Comparison of ENCODE assay signal across 1 cellular context in genomic region chr2:72924353-72925240, GRCh38.
TF ChIP-seq lines count a peak whose summit lies in the region.

No MANE protein-coding gene starts in this region.

TF ChIP-seq in WTC11, 78 proteins besides CTCF, POLR2A, EP300 and RAD21 (continued from another document and continues in another):
- TF ChIP-seq, protein P1, sequence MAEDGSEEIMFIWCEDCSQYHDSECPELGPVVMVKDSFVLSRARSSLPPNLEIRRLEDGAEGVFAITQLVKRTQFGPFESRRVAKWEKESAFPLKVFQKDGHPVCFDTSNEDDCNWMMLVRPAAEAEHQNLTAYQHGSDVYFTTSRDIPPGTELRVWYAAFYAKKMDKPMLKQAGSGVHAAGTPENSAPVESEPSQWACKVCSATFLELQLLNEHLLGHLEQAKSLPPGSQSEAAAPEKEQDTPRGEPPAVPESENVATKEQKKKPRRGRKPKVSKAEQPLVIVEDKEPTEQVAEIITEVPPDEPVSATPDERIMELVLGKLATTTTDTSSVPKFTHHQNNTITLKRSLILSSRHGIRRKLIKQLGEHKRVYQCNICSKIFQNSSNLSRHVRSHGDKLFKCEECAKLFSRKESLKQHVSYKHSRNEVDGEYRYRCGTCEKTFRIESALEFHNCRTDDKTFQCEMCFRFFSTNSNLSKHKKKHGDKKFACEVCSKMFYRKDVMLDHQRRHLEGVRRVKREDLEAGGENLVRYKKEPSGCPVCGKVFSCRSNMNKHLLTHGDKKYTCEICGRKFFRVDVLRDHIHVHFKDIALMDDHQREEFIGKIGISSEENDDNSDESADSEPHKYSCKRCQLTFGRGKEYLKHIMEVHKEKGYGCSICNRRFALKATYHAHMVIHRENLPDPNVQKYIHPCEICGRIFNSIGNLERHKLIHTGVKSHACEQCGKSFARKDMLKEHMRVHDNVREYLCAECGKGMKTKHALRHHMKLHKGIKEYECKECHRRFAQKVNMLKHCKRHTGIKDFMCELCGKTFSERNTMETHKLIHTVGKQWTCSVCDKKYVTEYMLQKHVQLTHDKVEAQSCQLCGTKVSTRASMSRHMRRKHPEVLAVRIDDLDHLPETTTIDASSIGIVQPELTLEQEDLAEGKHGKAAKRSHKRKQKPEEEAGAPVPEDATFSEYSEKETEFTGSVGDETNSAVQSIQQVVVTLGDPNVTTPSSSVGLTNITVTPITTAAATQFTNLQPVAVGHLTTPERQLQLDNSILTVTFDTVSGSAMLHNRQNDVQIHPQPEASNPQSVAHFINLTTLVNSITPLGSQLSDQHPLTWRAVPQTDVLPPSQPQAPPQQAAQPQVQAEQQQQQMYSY (CRISPR knock-in tag; IDR thresholded peaks at IDR 0.05) = peak; percentile 48; the same call in 1 of the 2 replicates
- TF ChIP-seq ATF1 (CRISPR knock-in tag; IDR thresholded peaks at IDR 0.05) = no peak
- TF ChIP-seq NFE2L1 (CRISPR knock-in tag; IDR thresholded peaks at IDR 0.05) = 0 out of 2 replicates have a peak, but pooled peaks have one; percentile 77
- no peak; the same call in 1 of the 2 replicates for TF ChIP-seq FOXP1 (CRISPR knock-in tag; IDR thresholded peaks at IDR 0.05; ENCODE audit: borderline replicate concordance)
- no peak for TF ChIP-seq NFATC4 (CRISPR knock-in tag; IDR thresholded peaks at IDR 0.05)
- TF ChIP-seq, protein P2, sequence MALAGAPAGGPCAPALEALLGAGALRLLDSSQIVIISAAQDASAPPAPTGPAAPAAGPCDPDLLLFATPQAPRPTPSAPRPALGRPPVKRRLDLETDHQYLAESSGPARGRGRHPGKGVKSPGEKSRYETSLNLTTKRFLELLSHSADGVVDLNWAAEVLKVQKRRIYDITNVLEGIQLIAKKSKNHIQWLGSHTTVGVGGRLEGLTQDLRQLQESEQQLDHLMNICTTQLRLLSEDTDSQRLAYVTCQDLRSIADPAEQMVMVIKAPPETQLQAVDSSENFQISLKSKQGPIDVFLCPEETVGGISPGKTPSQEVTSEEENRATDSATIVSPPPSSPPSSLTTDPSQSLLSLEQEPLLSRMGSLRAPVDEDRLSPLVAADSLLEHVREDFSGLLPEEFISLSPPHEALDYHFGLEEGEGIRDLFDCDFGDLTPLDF (CRISPR knock-in tag; IDR thresholded peaks at IDR 0.05) = no peak
- TF ChIP-seq TCF7 (CRISPR knock-in tag; IDR thresholded peaks at IDR 0.05; ENCODE audit: low read depth) = no peak
- TF ChIP-seq NR1H2 (CRISPR knock-in tag; IDR thresholded peaks at IDR 0.05) = no peak
- TF ChIP-seq KAT7 (CRISPR knock-in tag; IDR thresholded peaks at IDR 0.05; ENCODE audit: borderline replicate concordance) = 0 out of 2 replicates have a peak, but pooled peaks have one; percentile 46
- TF ChIP-seq, protein P3, sequence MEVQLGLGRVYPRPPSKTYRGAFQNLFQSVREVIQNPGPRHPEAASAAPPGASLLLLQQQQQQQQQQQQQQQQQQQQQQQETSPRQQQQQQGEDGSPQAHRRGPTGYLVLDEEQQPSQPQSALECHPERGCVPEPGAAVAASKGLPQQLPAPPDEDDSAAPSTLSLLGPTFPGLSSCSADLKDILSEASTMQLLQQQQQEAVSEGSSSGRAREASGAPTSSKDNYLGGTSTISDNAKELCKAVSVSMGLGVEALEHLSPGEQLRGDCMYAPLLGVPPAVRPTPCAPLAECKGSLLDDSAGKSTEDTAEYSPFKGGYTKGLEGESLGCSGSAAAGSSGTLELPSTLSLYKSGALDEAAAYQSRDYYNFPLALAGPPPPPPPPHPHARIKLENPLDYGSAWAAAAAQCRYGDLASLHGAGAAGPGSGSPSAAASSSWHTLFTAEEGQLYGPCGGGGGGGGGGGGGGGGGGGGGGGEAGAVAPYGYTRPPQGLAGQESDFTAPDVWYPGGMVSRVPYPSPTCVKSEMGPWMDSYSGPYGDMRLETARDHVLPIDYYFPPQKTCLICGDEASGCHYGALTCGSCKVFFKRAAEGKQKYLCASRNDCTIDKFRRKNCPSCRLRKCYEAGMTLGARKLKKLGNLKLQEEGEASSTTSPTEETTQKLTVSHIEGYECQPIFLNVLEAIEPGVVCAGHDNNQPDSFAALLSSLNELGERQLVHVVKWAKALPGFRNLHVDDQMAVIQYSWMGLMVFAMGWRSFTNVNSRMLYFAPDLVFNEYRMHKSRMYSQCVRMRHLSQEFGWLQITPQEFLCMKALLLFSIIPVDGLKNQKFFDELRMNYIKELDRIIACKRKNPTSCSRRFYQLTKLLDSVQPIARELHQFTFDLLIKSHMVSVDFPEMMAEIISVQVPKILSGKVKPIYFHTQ (CRISPR knock-in tag; IDR thresholded peaks at IDR 0.05) = no peak
- TF ChIP-seq FOXP4 (CRISPR knock-in tag; IDR thresholded peaks at IDR 0.05) = peak; percentile 85
- TF ChIP-seq, protein P4, sequence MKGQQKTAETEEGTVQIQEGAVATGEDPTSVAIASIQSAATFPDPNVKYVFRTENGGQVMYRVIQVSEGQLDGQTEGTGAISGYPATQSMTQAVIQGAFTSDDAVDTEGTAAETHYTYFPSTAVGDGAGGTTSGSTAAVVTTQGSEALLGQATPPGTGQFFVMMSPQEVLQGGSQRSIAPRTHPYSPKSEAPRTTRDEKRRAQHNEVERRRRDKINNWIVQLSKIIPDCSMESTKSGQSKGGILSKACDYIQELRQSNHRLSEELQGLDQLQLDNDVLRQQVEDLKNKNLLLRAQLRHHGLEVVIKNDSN (CRISPR knock-in tag; IDR thresholded peaks at IDR 0.05) = no peak
- TF ChIP-seq SMAD3 (CRISPR knock-in tag; IDR thresholded peaks at IDR 0.05; ENCODE audit: borderline replicate concordance) = no peak
- TF ChIP-seq ZBTB43 (CRISPR knock-in tag; IDR thresholded peaks at IDR 0.05) = peak; percentile 92; the same call in 1 of the 2 replicates
- TF ChIP-seq ETV6 (CRISPR knock-in tag; IDR thresholded peaks at IDR 0.05) = peak; percentile 52; the same call in 1 of the 2 replicates
- TF ChIP-seq JAZF1 (CRISPR knock-in tag; IDR thresholded peaks at IDR 0.05) = no peak
- TF ChIP-seq, protein P5, sequence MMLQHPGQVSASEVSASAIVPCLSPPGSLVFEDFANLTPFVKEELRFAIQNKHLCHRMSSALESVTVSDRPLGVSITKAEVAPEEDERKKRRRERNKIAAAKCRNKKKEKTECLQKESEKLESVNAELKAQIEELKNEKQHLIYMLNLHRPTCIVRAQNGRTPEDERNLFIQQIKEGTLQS (CRISPR knock-in tag; conservative IDR thresholded peaks at IDR 0.05) = no peak
- TF ChIP-seq EMX1 (CRISPR knock-in tag; IDR thresholded peaks at IDR 0.05) = no peak
- TF ChIP-seq CBFB (CRISPR knock-in tag; IDR thresholded peaks at IDR 0.05; ENCODE audit: low read depth) = no peak
- TF ChIP-seq, protein P6, sequence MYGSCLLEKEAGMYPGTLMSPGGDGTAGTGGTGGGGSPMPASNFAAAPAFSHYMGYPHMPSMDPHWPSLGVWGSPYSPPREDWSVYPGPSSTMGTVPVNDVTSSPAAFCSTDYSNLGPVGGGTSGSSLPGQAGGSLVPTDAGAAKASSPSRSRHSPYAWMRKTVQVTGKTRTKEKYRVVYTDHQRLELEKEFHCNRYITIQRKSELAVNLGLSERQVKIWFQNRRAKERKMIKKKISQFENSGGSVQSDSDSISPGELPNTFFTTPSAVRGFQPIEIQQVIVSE (CRISPR knock-in tag; IDR thresholded peaks at IDR 0.05; ENCODE audit: borderline replicate concordance) = no peak
- TF ChIP-seq SP1 (CRISPR knock-in tag; conservative IDR thresholded peaks at IDR 0.05) = 0 out of 2 replicates have a peak, but pooled peaks have one; percentile 32
- no peak for TF ChIP-seq ZNF232 (CRISPR knock-in tag; IDR thresholded peaks at IDR 0.05)
- no peak for TF ChIP-seq ZNF425 (CRISPR knock-in tag; conservative IDR thresholded peaks at IDR 0.05)
- TF ChIP-seq, protein P7, sequence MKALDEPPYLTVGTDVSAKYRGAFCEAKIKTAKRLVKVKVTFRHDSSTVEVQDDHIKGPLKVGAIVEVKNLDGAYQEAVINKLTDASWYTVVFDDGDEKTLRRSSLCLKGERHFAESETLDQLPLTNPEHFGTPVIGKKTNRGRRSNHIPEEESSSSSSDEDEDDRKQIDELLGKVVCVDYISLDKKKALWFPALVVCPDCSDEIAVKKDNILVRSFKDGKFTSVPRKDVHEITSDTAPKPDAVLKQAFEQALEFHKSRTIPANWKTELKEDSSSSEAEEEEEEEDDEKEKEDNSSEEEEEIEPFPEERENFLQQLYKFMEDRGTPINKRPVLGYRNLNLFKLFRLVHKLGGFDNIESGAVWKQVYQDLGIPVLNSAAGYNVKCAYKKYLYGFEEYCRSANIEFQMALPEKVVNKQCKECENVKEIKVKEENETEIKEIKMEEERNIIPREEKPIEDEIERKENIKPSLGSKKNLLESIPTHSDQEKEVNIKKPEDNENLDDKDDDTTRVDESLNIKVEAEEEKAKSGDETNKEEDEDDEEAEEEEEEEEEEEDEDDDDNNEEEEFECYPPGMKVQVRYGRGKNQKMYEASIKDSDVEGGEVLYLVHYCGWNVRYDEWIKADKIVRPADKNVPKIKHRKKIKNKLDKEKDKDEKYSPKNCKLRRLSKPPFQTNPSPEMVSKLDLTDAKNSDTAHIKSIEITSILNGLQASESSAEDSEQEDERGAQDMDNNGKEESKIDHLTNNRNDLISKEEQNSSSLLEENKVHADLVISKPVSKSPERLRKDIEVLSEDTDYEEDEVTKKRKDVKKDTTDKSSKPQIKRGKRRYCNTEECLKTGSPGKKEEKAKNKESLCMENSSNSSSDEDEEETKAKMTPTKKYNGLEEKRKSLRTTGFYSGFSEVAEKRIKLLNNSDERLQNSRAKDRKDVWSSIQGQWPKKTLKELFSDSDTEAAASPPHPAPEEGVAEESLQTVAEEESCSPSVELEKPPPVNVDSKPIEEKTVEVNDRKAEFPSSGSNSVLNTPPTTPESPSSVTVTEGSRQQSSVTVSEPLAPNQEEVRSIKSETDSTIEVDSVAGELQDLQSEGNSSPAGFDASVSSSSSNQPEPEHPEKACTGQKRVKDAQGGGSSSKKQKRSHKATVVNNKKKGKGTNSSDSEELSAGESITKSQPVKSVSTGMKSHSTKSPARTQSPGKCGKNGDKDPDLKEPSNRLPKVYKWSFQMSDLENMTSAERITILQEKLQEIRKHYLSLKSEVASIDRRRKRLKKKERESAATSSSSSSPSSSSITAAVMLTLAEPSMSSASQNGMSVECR (CRISPR knock-in tag; IDR thresholded peaks at IDR 0.05; ENCODE audit: borderline replicate concordance) = peak; percentile 64; the same call in 1 of the 2 replicates
- TF ChIP-seq ZNF416 (CRISPR knock-in tag; IDR thresholded peaks at IDR 0.05) = no peak
- TF ChIP-seq, protein P8, sequence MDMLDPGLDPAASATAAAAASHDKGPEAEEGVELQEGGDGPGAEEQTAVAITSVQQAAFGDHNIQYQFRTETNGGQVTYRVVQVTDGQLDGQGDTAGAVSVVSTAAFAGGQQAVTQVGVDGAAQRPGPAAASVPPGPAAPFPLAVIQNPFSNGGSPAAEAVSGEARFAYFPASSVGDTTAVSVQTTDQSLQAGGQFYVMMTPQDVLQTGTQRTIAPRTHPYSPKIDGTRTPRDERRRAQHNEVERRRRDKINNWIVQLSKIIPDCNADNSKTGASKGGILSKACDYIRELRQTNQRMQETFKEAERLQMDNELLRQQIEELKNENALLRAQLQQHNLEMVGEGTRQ (CRISPR knock-in tag; IDR thresholded peaks at IDR 0.05) = no peak
- TF ChIP-seq ZNF512 (CRISPR knock-in tag; IDR thresholded peaks at IDR 0.05; ENCODE audit: borderline replicate concordance) = no peak
- 0 out of 2 replicates have a peak, but pooled peaks have one; percentile 4 for TF ChIP-seq TEAD4 (CRISPR knock-in tag; IDR thresholded peaks at IDR 0.05)
- no peak for TF ChIP-seq GRHL2 (CRISPR knock-in tag; IDR thresholded peaks at IDR 0.05; ENCODE audit: insufficient replicate concordance, severe bottlenecking)
- peak; percentile 42; the same call in 1 of the 2 replicates for TF ChIP-seq MAX (CRISPR knock-in tag; IDR thresholded peaks at IDR 0.05)
